In genomic region chr3:175287361-175287963, GRCh38 we compare ENCODE assay signal across 13 cellular contexts.
DNase-seq lines count a peak whose midpoint lies in the region; ATAC-seq, FAIRE-seq and TF ChIP-seq lines count a peak whose summit lies in the region.
"Had no signal": no experiment of that assay in that cellular context is flagged by ENCODE, and none has a peak within 500 bp of the region (broad histone marks: within the 10 kb centered on the region; RNA-seq: fewer than 3 reads in every experiment).

No MANE protein-coding gene starts in this region.

- no peaks in the 10 kb centered on the region for H4K20me1 ChIP-seq in OCI-LY3 (ENCODE audit: insufficient read depth, low read length)

- in situ Hi-C loops in ACHN (cut with HindIII; ENCODE audit: low pct_ligation_motif_present, low pct_unique_long_range_greater_than_20kb, low sequenced_read_pairs): no loop called here

- H3K36me3 ChIP-seq in OCI-LY3 (replicated peaks; ENCODE audit: low read depth, low read length): no peaks in the 10 kb centered on the region
- H3K36me3 ChIP-seq: left ventricle myocardium inferior, ovary had no signal

- ATAC-seq in GM21515 (IDR thresholded peaks at IDR 0.05; ENCODE audit: unreplicated experiment): peak; percentile 62
- ATAC-seq in HG03095 (IDR thresholded peaks at IDR 0.05; ENCODE audit: unreplicated experiment): peak; percentile 99
- ATAC-seq in GM21528 (IDR thresholded peaks at IDR 0.05; ENCODE audit: low FRiP score, unreplicated experiment): no peak

- H3K27ac ChIP-seq in OCI-LY3 (ENCODE audit: low read length): no peak overlapping the region
- H3K27ac ChIP-seq: left ventricle myocardium inferior, ovary, RWPE1 had no signal

- no peaks in the 10 kb centered on the region for H3K9me3 ChIP-seq in OCI-LY3 (ENCODE audit: insufficient read depth, low read length)
- H3K9me3 ChIP-seq: left ventricle myocardium inferior, ovary had no signal

- DNase-seq in GM18507 (ENCODE audit: extremely low spot score, insufficient read length, low read depth) (no peak), dedifferentiated amniotic fluid mesenchymal stem cell (ENCODE audit: extremely low spot score) (no peak), HK-2 (ENCODE audit: unreplicated experiment) (no peak), ACHN (no peak)
- DNase-seq: left ventricle myocardium inferior; NCI-H1694 treated with DMSO at 0.1 percent for 48 hours; ovary; stimulated activated CD4-positive, alpha-beta T cell treated with anti-CD3 and anti-CD28 coated beads, Interleukin-4, amount 100 ng/mL, for 1 hour had no signal

- H3K9ac ChIP-seq in OCI-LY3 (ENCODE audit: low read length): 0 out of 2 replicates have a peak overlapping the region, but pooled peaks have one; percentile 1

- no peaks in the 10 kb centered on the region for H3K79me2 ChIP-seq in OCI-LY3 (ENCODE audit: low read length)

- H3K4me2 ChIP-seq in OCI-LY3 (ENCODE audit: low read length): peak overlapping the region; percentile 39

- H2AFZ ChIP-seq in OCI-LY3 (ENCODE audit: low read depth, low read length): peak overlapping the region; percentile 61

- no peaks in the 10 kb centered on the region for H3K27me3 ChIP-seq in OCI-LY3 (ENCODE audit: low read depth, low read length)
- H3K27me3 ChIP-seq: ovary had no signal

- FAIRE-seq in GM18507 (lab: Jason Lieb, UNC): peak; percentile 29

- H3K4me1 ChIP-seq in OCI-LY3 (ENCODE audit: low read length): peaks cover 10% of the 10 kb centered on the region

- H3K4me3 ChIP-seq in OCI-LY3 (ENCODE audit: low read length): no peak overlapping the region
- H3K4me3 ChIP-seq: left ventricle myocardium inferior, ovary had no signal

- no peak for TF ChIP-seq CTCF in OCI-LY3 (IDR thresholded peaks at IDR 0.05; ENCODE audit: low read depth, low read length)
